ENCODE assay signal across 27 cellular contexts in genomic region chr15:44327578-44327977, GRCh38.
"Had no signal": no experiment of that assay in that cellular context is flagged by ENCODE, and none has a peak within 500 bp of the region (broad histone marks: within the 10 kb centered on the region; RNA-seq: fewer than 3 reads in every experiment).

No MANE protein-coding gene starts in this region.

- H3K36me3 ChIP-seq: Peyer's patch had no signal

- H3K4me3 ChIP-seq: ascending aorta, Peyer's patch, SJSA1 had no signal

- H3K27ac ChIP-seq: ascending aorta, Peyer's patch, RWPE1, SJSA1 had no signal

- H3K9me3 ChIP-seq: ascending aorta, Peyer's patch, SJSA1 had no signal

- DNase-seq: activated CD4-positive, alpha-beta T cell treated with anti-CD3 and anti-CD28 coated beads for 48 hours; activated CD4-positive, alpha-beta T cell treated with anti-CD3 and anti-CD28 coated beads, Interleukin-2, amount 50 U/mL, for 4 hours; activated CD4-positive, CD25-positive, alpha-beta regulatory T cell treated with anti-CD3 and anti-CD28 coated beads, Interleukin-2, amount 50 U/mL, for 72 hours; activated CD8-positive, alpha-beta memory T cell treated with anti-CD3 and anti-CD28 coated beads, Interleukin-2, amount 10 ng/mL, durations not matched to agents 7 days and 5 days; activated effector memory CD4-positive, alpha-beta T cell treated with Interleukin-2 at 50 U/mL for 16 hours; activated naive CD4-positive, alpha-beta T cell; activated naive CD8-positive, alpha-beta T cell treated with anti-CD3 and anti-CD28 coated beads, Interleukin-2, amount 50 U/mL, for 24 hours; activated T-cell treated with anti-CD3 and anti-CD28 coated beads, Interleukin-2, amount 50 U/mL, for 24 hours; amniotic stem cell; KBM-7; MV-4-11; NCI-H1092 treated with DMSO at 0.1 percent for 48 hours; NCI-H1417 treated with DMSO at 0.1 percent for 48 hours; NCI-H1694; NCI-H2029; NCI-H2107; NCI-H2171 treated with DMSO at 0.1 percent for 48 hours; NCI-H226; NCI-H526 treated with DMSO at 0.1 percent for 48 hours; NCI-H82; Peyer's patch; SHP77; T-helper 17 cell; T-helper 9 cell had no signal

- H3K27me3 ChIP-seq: ascending aorta, Peyer's patch, SJSA1 had no signal
